In genomic region chr17:49687878-49688491, GRCh38 we compare ENCODE assay signal across 9 cellular contexts. TPM values are rescaled to one million over a fixed set of nuclear protein-coding genes. Genes with fewer than 3 reads are reported as not detected.
A peak's percentile ranks its signal among the peaks of the same experiment; 100 is the strongest.
DNase-seq lines count a peak whose midpoint lies in the region; ATAC-seq, FAIRE-seq and TF ChIP-seq lines count a peak whose summit lies in the region.
"Had no signal": no experiment of that assay in that cellular context is flagged by ENCODE, and none has a peak within 500 bp of the region (broad histone marks: within the 10 kb centered on the region; RNA-seq: fewer than 3 reads in every experiment).

No MANE protein-coding gene starts in this region.

- FAIRE-seq in GM19239 (lab: Jason Lieb, UNC): peak; percentile 23

- TF ChIP-seq CTCF in esophagus squamous epithelium (IDR thresholded peaks at IDR 0.05): no peak

- peak overlapping the region; percentile 21 to 85 (median 63) for H3K27ac ChIP-seq in esophagus squamous epithelium

- intact Hi-C loops in esophagus squamous epithelium (cut with DNase I): no loop called here

- WGBS in esophagus squamous epithelium, 2 donors: 68 to 74% methylated on average over 9 to 10 of the region's 10 CpGs

- H3K27me3 ChIP-seq in esophagus squamous epithelium: no peaks in the 10 kb centered on the region

- no peak overlapping the region for H3K4me3 ChIP-seq in esophagus squamous epithelium

- peak in 1 of 4 donors; percentile 22 for TF ChIP-seq POLR2A in esophagus squamous epithelium (IDR thresholded peaks at IDR 0.05)

- H3K4me1 ChIP-seq in esophagus squamous epithelium: peaks cover 0 to 35% (median 17%) of the 10 kb centered on the region in 3 donors

- ATAC-seq in GM21390 (IDR thresholded peaks at IDR 0.05; ENCODE audit: unreplicated experiment) (no peak), HG03108 (IDR thresholded peaks at IDR 0.05; ENCODE audit: unreplicated experiment) (no peak)

- in situ Hi-C loops in SK-MEL-5 (cut with HindIII; ENCODE audit: low pct_unique_long_range_greater_than_20kb, low sequenced_read_pairs): no loop called here

- H3K9me3 ChIP-seq in esophagus squamous epithelium: no peaks in the 10 kb centered on the region

- DNase-seq in GM19239 (ENCODE audit: insufficient read length, low spot score) (no peak), SK-MEL-5 (ENCODE audit: low read depth, low spot score) (peak; percentile 45), esophagus squamous epithelium (lab: John Stamatoyannopoulos, UW) (no peak), pulmonary artery endothelial cell (ENCODE audit: low read depth, low spot score) (peak; percentile 91), cerebellar nuclear complex (lab: John Stamatoyannopoulos, UW) (no peak), germinal center (ENCODE audit: low spot score) (no peak)
- DNase-seq: stimulated activated CD4-positive, alpha-beta T cell treated with anti-CD3 and anti-CD28 coated beads, Interleukin-4, amount 100 ng/mL, for 4 hours had no signal

- H3K36me3 ChIP-seq in esophagus squamous epithelium: no peaks in the 10 kb centered on the region

RNA-seq across cellular contexts. Expression of gene SPOP, which starts 10.1 kb away (rescaled TPM):
- total RNA-seq in SK-MEL-5 (2014; rRNA removed; shearing (Covaris generic)): 28.4 and 41.4 TPM in 2 replicates
- polyA plus RNA-seq in SK-MEL-5 (2015; cell fraction: cytosol; rRNA removed): 25.2 and 26.7 TPM in 2 replicates
- polyA plus RNA-seq in SK-MEL-5 (2015; cell fraction: nucleus; rRNA removed): 52.2 and 62.7 TPM in 2 replicates
- total RNA-seq in esophagus squamous epithelium: 10 to 100 TPM; 18.1 to 67.5 (median 36.5) TPM
- total RNA-seq in pulmonary artery endothelial cell: 107 and 174 TPM in 2 replicates

RNA-seq across cellular contexts. Expression of gene SLC35B1, which starts 19.8 kb away (rescaled TPM):
- 91.6 and 109 TPM in 2 replicates for total RNA-seq in SK-MEL-5 (2014; rRNA removed; shearing (Covaris generic))
- polyA plus RNA-seq in SK-MEL-5 (2015; cell fraction: cytosol; rRNA removed): 68.0 and 68.5 TPM in 2 replicates
- 98.9 and 156 TPM in 2 replicates for polyA plus RNA-seq in SK-MEL-5 (2015; cell fraction: nucleus; rRNA removed)
- 10 to 100 TPM; 32.4 to 68.5 (median 36.2) TPM for total RNA-seq in esophagus squamous epithelium
- 72.2 and 93.6 TPM in 2 replicates for total RNA-seq in pulmonary artery endothelial cell

Comparison
In these comparisons a context has a peak if more than half of its experiments do, and no peak if none do; other contexts are left out.
1. DNase-seq: peak in SK-MEL-5 (single experiment) and pulmonary artery endothelial cell (single experiment); none in GM19239 (single experiment), esophagus squamous epithelium (single experiment), cerebellar nuclear complex (0 of 2) and germinal center (single experiment).